Comparison of ENCODE assay signal across 1 cellular context in the genomic region with DNA sequence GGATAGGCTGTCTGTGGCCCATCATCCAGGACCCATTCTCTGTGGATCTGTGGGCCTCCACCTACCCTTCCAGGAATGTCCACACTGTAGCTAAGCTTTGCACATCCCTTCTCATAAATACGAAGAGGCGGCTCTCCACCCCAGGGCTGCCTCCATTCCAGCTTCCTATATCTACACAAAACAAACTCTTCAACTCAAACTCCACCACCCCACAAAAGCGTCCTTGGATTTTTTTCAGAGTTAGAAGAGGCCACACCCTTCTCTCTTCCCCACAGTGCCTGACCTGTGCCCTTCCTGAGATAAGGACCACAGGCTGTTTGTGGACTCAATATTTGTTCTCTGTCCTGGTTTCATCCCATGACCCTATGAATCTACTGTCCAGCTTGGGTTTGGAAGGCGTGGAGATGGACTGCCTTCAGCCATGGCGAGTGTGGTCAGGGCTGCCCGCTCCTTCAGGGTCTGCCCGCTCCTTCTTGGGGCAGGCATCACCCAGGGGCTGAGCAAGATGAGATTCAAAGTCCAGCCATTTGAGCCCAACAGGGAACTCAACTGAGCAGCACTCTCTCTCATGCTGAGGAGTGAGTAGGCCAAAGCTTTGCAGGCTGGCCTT.
TF ChIP-seq lines count a peak whose summit lies in the region.

No MANE protein-coding gene starts in this region.

TF ChIP-seq in HepG2, 621 proteins besides CTCF, POLR2A, EP300 and RAD21 (continued from another document and continues in another):
- TF ChIP-seq ZNF407 (CRISPR knock-in tag; IDR thresholded peaks at IDR 0.05; ENCODE audit: not compliant biosample characterization) = no peak
- TF ChIP-seq, protein P1, sequence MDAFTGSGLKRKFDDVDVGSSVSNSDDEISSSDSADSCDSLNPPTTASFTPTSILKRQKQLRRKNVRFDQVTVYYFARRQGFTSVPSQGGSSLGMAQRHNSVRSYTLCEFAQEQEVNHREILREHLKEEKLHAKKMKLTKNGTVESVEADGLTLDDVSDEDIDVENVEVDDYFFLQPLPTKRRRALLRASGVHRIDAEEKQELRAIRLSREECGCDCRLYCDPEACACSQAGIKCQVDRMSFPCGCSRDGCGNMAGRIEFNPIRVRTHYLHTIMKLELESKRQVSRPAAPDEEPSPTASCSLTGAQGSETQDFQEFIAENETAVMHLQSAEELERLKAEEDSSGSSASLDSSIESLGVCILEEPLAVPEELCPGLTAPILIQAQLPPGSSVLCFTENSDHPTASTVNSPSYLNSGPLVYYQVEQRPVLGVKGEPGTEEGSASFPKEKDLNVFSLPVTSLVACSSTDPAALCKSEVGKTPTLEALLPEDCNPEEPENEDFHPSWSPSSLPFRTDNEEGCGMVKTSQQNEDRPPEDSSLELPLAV (CRISPR knock-in tag; conservative IDR thresholded peaks at IDR 0.05; ENCODE audit: low read depth) = no peak
- TF ChIP-seq, protein P2, sequence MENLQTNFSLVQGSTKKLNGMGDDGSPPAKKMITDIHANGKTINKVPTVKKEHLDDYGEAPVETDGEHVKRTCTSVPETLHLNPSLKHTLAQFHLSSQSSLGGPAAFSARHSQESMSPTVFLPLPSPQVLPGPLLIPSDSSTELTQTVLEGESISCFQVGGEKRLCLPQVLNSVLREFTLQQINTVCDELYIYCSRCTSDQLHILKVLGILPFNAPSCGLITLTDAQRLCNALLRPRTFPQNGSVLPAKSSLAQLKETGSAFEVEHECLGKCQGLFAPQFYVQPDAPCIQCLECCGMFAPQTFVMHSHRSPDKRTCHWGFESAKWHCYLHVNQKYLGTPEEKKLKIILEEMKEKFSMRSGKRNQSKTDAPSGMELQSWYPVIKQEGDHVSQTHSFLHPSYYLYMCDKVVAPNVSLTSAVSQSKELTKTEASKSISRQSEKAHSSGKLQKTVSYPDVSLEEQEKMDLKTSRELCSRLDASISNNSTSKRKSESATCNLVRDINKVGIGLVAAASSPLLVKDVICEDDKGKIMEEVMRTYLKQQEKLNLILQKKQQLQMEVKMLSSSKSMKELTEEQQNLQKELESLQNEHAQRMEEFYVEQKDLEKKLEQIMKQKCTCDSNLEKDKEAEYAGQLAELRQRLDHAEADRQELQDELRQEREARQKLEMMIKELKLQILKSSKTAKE (CRISPR knock-in tag; IDR thresholded peaks at IDR 0.05; ENCODE audit: borderline replicate concordance) = peak; percentile 80; the same call in 1 of the 2 replicates
- peak; percentile 73; the same call in 1 of the 2 replicates for TF ChIP-seq PITX1 (CRISPR knock-in tag; IDR thresholded peaks at IDR 0.05)
- peak; percentile 65 for TF ChIP-seq ZNF343 (CRISPR knock-in tag; IDR thresholded peaks at IDR 0.05)
- TF ChIP-seq MED13 (CRISPR knock-in tag; IDR thresholded peaks at IDR 0.05) = peak; percentile 90; the same call in 1 of the 2 replicates
- TF ChIP-seq, protein P3, sequence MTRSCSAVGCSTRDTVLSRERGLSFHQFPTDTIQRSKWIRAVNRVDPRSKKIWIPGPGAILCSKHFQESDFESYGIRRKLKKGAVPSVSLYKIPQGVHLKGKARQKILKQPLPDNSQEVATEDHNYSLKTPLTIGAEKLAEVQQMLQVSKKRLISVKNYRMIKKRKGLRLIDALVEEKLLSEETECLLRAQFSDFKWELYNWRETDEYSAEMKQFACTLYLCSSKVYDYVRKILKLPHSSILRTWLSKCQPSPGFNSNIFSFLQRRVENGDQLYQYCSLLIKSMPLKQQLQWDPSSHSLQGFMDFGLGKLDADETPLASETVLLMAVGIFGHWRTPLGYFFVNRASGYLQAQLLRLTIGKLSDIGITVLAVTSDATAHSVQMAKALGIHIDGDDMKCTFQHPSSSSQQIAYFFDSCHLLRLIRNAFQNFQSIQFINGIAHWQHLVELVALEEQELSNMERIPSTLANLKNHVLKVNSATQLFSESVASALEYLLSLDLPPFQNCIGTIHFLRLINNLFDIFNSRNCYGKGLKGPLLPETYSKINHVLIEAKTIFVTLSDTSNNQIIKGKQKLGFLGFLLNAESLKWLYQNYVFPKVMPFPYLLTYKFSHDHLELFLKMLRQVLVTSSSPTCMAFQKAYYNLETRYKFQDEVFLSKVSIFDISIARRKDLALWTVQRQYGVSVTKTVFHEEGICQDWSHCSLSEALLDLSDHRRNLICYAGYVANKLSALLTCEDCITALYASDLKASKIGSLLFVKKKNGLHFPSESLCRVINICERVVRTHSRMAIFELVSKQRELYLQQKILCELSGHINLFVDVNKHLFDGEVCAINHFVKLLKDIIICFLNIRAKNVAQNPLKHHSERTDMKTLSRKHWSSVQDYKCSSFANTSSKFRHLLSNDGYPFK (CRISPR knock-in tag; IDR thresholded peaks at IDR 0.05; ENCODE audit: borderline replicate concordance) = 0 out of 2 replicates have a peak, but pooled peaks have one; percentile 10
- no peak for TF ChIP-seq ZNF512B (CRISPR knock-in tag; IDR thresholded peaks at IDR 0.05; ENCODE audit: borderline replicate concordance)
- TF ChIP-seq ZFP41 (CRISPR knock-in tag; IDR thresholded peaks at IDR 0.05; ENCODE audit: borderline replicate concordance) = no peak
- TF ChIP-seq MAZ (IDR thresholded peaks at IDR 0.05; ENCODE audit: borderline replicate concordance, low read depth, low read length) = no peak
- TF ChIP-seq MAZ (CRISPR knock-in tag; IDR thresholded peaks at IDR 0.05; ENCODE audit: low read depth) = 0 out of 2 replicates have a peak, but pooled peaks have one; percentile 54
- TF ChIP-seq MXI1 (IDR thresholded peaks at IDR 0.05; ENCODE audit: borderline replicate concordance, low read depth, low read length) = no peak; the same call in 2 of the 3 replicates
- 0 out of 2 replicates have a peak, but pooled peaks have one; percentile 8 for TF ChIP-seq KDM2A (CRISPR knock-in tag; IDR thresholded peaks at IDR 0.05; ENCODE audit: borderline replicate concordance, low read depth)
- no peak; the same call in 1 of the 2 replicates for TF ChIP-seq TBX3 (IDR thresholded peaks at IDR 0.05; ENCODE audit: borderline replicate concordance)
- peak; percentile 96 for TF ChIP-seq PAXIP1 (CRISPR knock-in tag; conservative IDR thresholded peaks at IDR 0.05)
- peak; percentile 76; the same call in 1 of the 2 replicates for TF ChIP-seq FOXJ3 (CRISPR knock-in tag; IDR thresholded peaks at IDR 0.05; ENCODE audit: borderline replicate concordance)
- TF ChIP-seq TAF1 (CRISPR knock-in tag; IDR thresholded peaks at IDR 0.05) = peak; percentile 24; the same call in 1 of the 2 replicates
- no peak for TF ChIP-seq ZNF550 (CRISPR knock-in tag; IDR thresholded peaks at IDR 0.05; ENCODE audit: borderline replicate concordance)
- TF ChIP-seq AKAP8 (CRISPR knock-in tag; IDR thresholded peaks at IDR 0.05) = peak; percentile 68; the same call in 1 of the 2 replicates
- peak; percentile 79; the same call in 1 of the 2 replicates for TF ChIP-seq ZNF766 (CRISPR knock-in tag; IDR thresholded peaks at IDR 0.05; ENCODE audit: borderline replicate concordance)
- no peak for TF ChIP-seq HDAC6 (IDR thresholded peaks at IDR 0.05; ENCODE audit: low read depth, low read length)
- peak; percentile 78 for TF ChIP-seq ELF3 (CRISPR knock-in tag; IDR thresholded peaks at IDR 0.05)
- peak; percentile 72; the same call in 1 of the 2 replicates for TF ChIP-seq ZNF124 (CRISPR knock-in tag; IDR thresholded peaks at IDR 0.05)
- peak; percentile 63; the same call in 1 of the 2 replicates for TF ChIP-seq MIER2 (CRISPR knock-in tag; IDR thresholded peaks at IDR 0.05)
- no peak for TF ChIP-seq ATRX (CRISPR knock-in tag; IDR thresholded peaks at IDR 0.05; ENCODE audit: borderline replicate concordance)
- TF ChIP-seq CEBPG (CRISPR knock-in tag; IDR thresholded peaks at IDR 0.05) = peak; percentile 40; the same call in 1 of the 2 replicates
- 0 out of 2 replicates have a peak, but pooled peaks have one; percentile 52 for TF ChIP-seq ZNF761 (CRISPR knock-in tag; conservative IDR thresholded peaks at IDR 0.05)
- no peak for TF ChIP-seq ATF7 (IDR thresholded peaks at IDR 0.05)
- TF ChIP-seq ATF7 (CRISPR knock-in tag; IDR thresholded peaks at IDR 0.05) = peak; percentile 77; the same call in 1 of the 2 replicates
